16 cellular contexts compared by ENCODE assay signal in genomic region chr6:52392944-52393343, GRCh38. TPM values are rescaled to one million over a fixed set of nuclear protein-coding genes. Genes with fewer than 3 reads are reported as not detected.
DNase-seq lines count a peak whose midpoint lies in the region; ATAC-seq and TF ChIP-seq lines count a peak whose summit lies in the region.
"Had no signal": no experiment of that assay in that cellular context is flagged by ENCODE, and none has a peak within 500 bp of the region (broad histone marks: within the 10 kb centered on the region; RNA-seq: fewer than 3 reads in every experiment).

No MANE protein-coding gene starts in this region.

- no peaks in the 10 kb centered on the region for H3K27me3 ChIP-seq in breast epithelium
- H3K27me3 ChIP-seq: BE2C, body of pancreas had no signal

- ATAC-seq in activated CD8-positive, alpha-beta T cell treated with anti-CD3 and anti-CD28 coated beads, Interleukin-2, amount 10 ng/mL, durations not matched to agents 7 days and 5 days: no peak
- no peak for ATAC-seq in GM21723 (IDR thresholded peaks at IDR 0.05; ENCODE audit: unreplicated experiment)
- ATAC-seq: body of pancreas; stimulated activated naive B cell treated with anti-CD40 and anti-IgM and Interleukin-4, amounts not matched to agents 10 μg/mL and 1 μg/mL and 100 μg/mL, for 72 hours had no signal

- H3K9me3 ChIP-seq in breast epithelium: no peaks in the 10 kb centered on the region
- H3K9me3 ChIP-seq: BE2C, body of pancreas had no signal

- POLR2A ChIA-PET in MCF 10A (lab: Yijun Ruan, JAX): interaction anchor here (1.3 to 1.7 kb wide), 3 partner anchors 26 to 41 kb away, joined by 3 to 4 read pairs (median 4); no protein-coding TSS in a partner anchor
- POLR2A ChIA-PET in activated CD8-positive, alpha-beta T cell treated with anti-CD3 and anti-CD28 coated beads, Interleukin-2, amount 10 ng/mL, durations not matched to agents 7 days and 5 days (lab: Charles Lee): interaction anchor here (0.6 to 0.8 kb wide), 2 partner anchors 31 to 92 kb away, joined by 3 read pairs; partner anchors contain the start of gene PAQR8

- BruUV-seq in MCF 10A (replicated peaks; lab: Mats Ljungman, UMichigan): no TSS peak

- peak; percentile 40 for DNase-seq in MCF 10A (ENCODE audit: unreplicated experiment)
- DNase-seq in breast epithelium (ENCODE audit: low spot score in 2 of 2): no peak
- no peak for DNase-seq in activated CD8-positive, alpha-beta T cell treated with anti-CD3 and anti-CD28 coated beads, Interleukin-2, amount 10 ng/mL, durations not matched to agents 7 days and 5 days
- DNase-seq in epithelial cell of esophagus (ENCODE audit: low read depth): peak; percentile 40
- peak; percentile 48 for DNase-seq in stromal cell of bone marrow (ENCODE audit: low read depth)
- no peak for DNase-seq in putamen (ENCODE audit: low spot score)
- no peak for DNase-seq in NCI-H2196 (lab: John Stamatoyannopoulos, UW; ENCODE audit: unreplicated experiment)
- DNase-seq: BE2C; body of pancreas; GDM1; NCI-H2227 treated with DMSO at 0.1 percent for 48 hours; OCI-M1; stimulated activated CD4-positive, alpha-beta T cell treated with anti-CD3 and anti-CD28 coated beads, Interleukin-2, amount 100 ng/mL, for 48 hours; stimulated activated naive B cell treated with anti-CD40 and anti-IgM and Interleukin-4, amounts not matched to agents 10 μg/mL and 1 μg/mL and 100 μg/mL, for 72 hours had no signal

- peaks cover 0 to 6% of the 10 kb centered on the region in 2 donors for H3K4me1 ChIP-seq in breast epithelium

- H3K4me3 Mint-ChIP-seq in MCF 10A (ENCODE audit: unreplicated experiment): no peak overlapping the region
- no peak overlapping the region for H3K4me3 Mint-ChIP-seq in activated CD8-positive, alpha-beta T cell treated with anti-CD3 and anti-CD28 coated beads, Interleukin-2, amount 10 ng/mL, durations not matched to agents 7 days and 5 days
- H3K4me3 Mint-ChIP-seq: stimulated activated naive B cell treated with anti-CD40 and anti-IgM and Interleukin-4, amounts not matched to agents 10 μg/mL and 1 μg/mL and 100 μg/mL, for 72 hours had no signal

- H3K27ac Mint-ChIP-seq in MCF 10A (ENCODE audit: low read depth, unreplicated experiment): no peak overlapping the region
- peak overlapping the region; percentile 52 for H3K27ac Mint-ChIP-seq in activated CD8-positive, alpha-beta T cell treated with anti-CD3 and anti-CD28 coated beads, Interleukin-2, amount 10 ng/mL, durations not matched to agents 7 days and 5 days
- H3K27ac Mint-ChIP-seq: stimulated activated naive B cell treated with anti-CD40 and anti-IgM and Interleukin-4, amounts not matched to agents 10 μg/mL and 1 μg/mL and 100 μg/mL, for 72 hours had no signal

- intact Hi-C loops in MCF 10A (cut with micrococcal nuclease) (no loop called here), breast epithelium (cut with DNase I; ENCODE audit: low total_unique reads) (no loop called here)

- no peaks in the 10 kb centered on the region for H3K36me3 Mint-ChIP-seq in MCF 10A (ENCODE audit: insufficient read depth, unreplicated experiment)
- H3K36me3 Mint-ChIP-seq in activated CD8-positive, alpha-beta T cell treated with anti-CD3 and anti-CD28 coated beads, Interleukin-2, amount 10 ng/mL, durations not matched to agents 7 days and 5 days (ENCODE audit: low read depth): peaks cover 26% of the 10 kb centered on the region
- H3K36me3 Mint-ChIP-seq: stimulated activated naive B cell treated with anti-CD40 and anti-IgM and Interleukin-4, amounts not matched to agents 10 μg/mL and 1 μg/mL and 100 μg/mL, for 72 hours had no signal

- no peaks in the 10 kb centered on the region for H3K9me3 Mint-ChIP-seq in MCF 10A (ENCODE audit: unreplicated experiment)
- no peaks in the 10 kb centered on the region for H3K9me3 Mint-ChIP-seq in activated CD8-positive, alpha-beta T cell treated with anti-CD3 and anti-CD28 coated beads, Interleukin-2, amount 10 ng/mL, durations not matched to agents 7 days and 5 days (ENCODE audit: insufficient read depth)
- H3K9me3 Mint-ChIP-seq: stimulated activated naive B cell treated with anti-CD40 and anti-IgM and Interleukin-4, amounts not matched to agents 10 μg/mL and 1 μg/mL and 100 μg/mL, for 72 hours had no signal

- H3K27me3 Mint-ChIP-seq in MCF 10A (ENCODE audit: insufficient read depth, unreplicated experiment): no peaks in the 10 kb centered on the region
- H3K27me3 Mint-ChIP-seq in activated CD8-positive, alpha-beta T cell treated with anti-CD3 and anti-CD28 coated beads, Interleukin-2, amount 10 ng/mL, durations not matched to agents 7 days and 5 days (ENCODE audit: low read depth): no peaks in the 10 kb centered on the region
- H3K27me3 Mint-ChIP-seq: stimulated activated naive B cell treated with anti-CD40 and anti-IgM and Interleukin-4, amounts not matched to agents 10 μg/mL and 1 μg/mL and 100 μg/mL, for 72 hours had no signal

- no peak overlapping the region for H3K27ac ChIP-seq in breast epithelium
- H3K27ac ChIP-seq: body of pancreas, epithelial cell of prostate had no signal

- H3K4me3 ChIP-seq in breast epithelium (no peak overlapping the region), epithelial cell of esophagus (ENCODE audit: low read length) (no peak overlapping the region)
- H3K4me3 ChIP-seq: body of pancreas had no signal

- no peak for TF ChIP-seq POLR2A in breast epithelium (IDR thresholded peaks at IDR 0.05)

- TF ChIP-seq CTCF in MCF 10A (IDR thresholded peaks at IDR 0.05; ENCODE audit: unreplicated experiment): no peak
- no peak for TF ChIP-seq CTCF in breast epithelium (IDR thresholded peaks at IDR 0.05)
- no peak for TF ChIP-seq CTCF in epithelial cell of esophagus (IDR thresholded peaks at IDR 0.05; ENCODE audit: insufficient read depth, low read depth, low read length, missing control alignments)

- CTCF ChIA-PET in MCF 10A (lab: Yijun Ruan, JAX): interaction anchor here (1.8 kb wide), 1 partner anchor 107 kb away, joined by 10 read pairs; no protein-coding TSS in a partner anchor
- CTCF ChIA-PET in activated CD8-positive, alpha-beta T cell treated with anti-CD3 and anti-CD28 coated beads, Interleukin-2, amount 10 ng/mL, durations not matched to agents 7 days and 5 days (lab: Charles Lee): interaction anchor here (4.6 to 9.1 kb wide), 5 partner anchors 10 to 108 kb away, joined by 20 to 143 read pairs (median 97); partner anchors contain the start of genes MCM3 and PAQR8

- H3K4me1 Mint-ChIP-seq in MCF 10A (ENCODE audit: insufficient read depth, unreplicated experiment): peaks cover 20% of the 10 kb centered on the region
- peaks cover 92% of the 10 kb centered on the region for H3K4me1 Mint-ChIP-seq in activated CD8-positive, alpha-beta T cell treated with anti-CD3 and anti-CD28 coated beads, Interleukin-2, amount 10 ng/mL, durations not matched to agents 7 days and 5 days (ENCODE audit: low read depth)

- H3K36me3 ChIP-seq in breast epithelium: no peaks in the 10 kb centered on the region

RNA-seq across cellular contexts. Expression of gene EFHC1, which starts 27.2 kb away (rescaled TPM):
- 26.3 and 26.9 TPM in 2 replicates for total RNA-seq in MCF 10A (2022)
- total RNA-seq in breast epithelium: 10 to 100 TPM; 26.2 to 55.8 (median 36.7) TPM
- 1 to 10 TPM; 1.4 to 2.5 TPM for total RNA-seq in activated CD8-positive, alpha-beta T cell treated with anti-CD3 and anti-CD28 coated beads, Interleukin-2, amount 10 ng/mL, durations not matched to agents 7 days and 5 days

RNA-seq across cellular contexts. Expression of gene PAQR8, which starts 31.0 kb away (rescaled TPM):
- total RNA-seq in MCF 10A (2022): 1.8 and 1.9 TPM in 2 replicates
- 1 to 10 TPM; 4.0 to 4.6 (median 4.3) TPM for total RNA-seq in breast epithelium
- total RNA-seq in activated CD8-positive, alpha-beta T cell treated with anti-CD3 and anti-CD28 coated beads, Interleukin-2, amount 10 ng/mL, durations not matched to agents 7 days and 5 days: 10 to 100 TPM; 23.0 to 25.7 TPM

Comparison
In these comparisons a context has a peak if more than half of its experiments do, and no peak if none do; other contexts are left out.
1. DNase-seq: peak in MCF 10A (single experiment), epithelial cell of esophagus (single experiment) and stromal cell of bone marrow (single experiment); none in breast epithelium (0 of 2), activated CD8-positive, alpha-beta T cell treated with anti-CD3 and anti-CD28 coated beads, Interleukin-2, amount 10 ng/mL, durations not matched to agents 7 days and 5 days (single experiment), putamen (single experiment) and NCI-H2196 (single experiment).